9 cellular contexts compared by ENCODE assay signal in genomic region chr22:39350803-39351688, GRCh38. TPM values are rescaled to one million over a fixed set of nuclear protein-coding genes. Genes with fewer than 3 reads are reported as not detected.
A peak's percentile ranks its signal among the peaks of the same experiment; 100 is the strongest.
DNase-seq lines count a peak whose midpoint lies in the region; ATAC-seq, FAIRE-seq and TF ChIP-seq lines count a peak whose summit lies in the region.
"Had no signal": no experiment of that assay in that cellular context is flagged by ENCODE, and none has a peak within 500 bp of the region (broad histone marks: within the 10 kb centered on the region; RNA-seq: fewer than 3 reads in every experiment).

No MANE protein-coding gene starts in this region.

- DNase-seq in A549 (ENCODE audit: low read depth in 1 of 2, low spot score in 1 of 2) (no peak), colonic mucosa (no peak), natural killer cell (no peak), germinal center (ENCODE audit: low spot score) (no peak), NCI-H2196 (lab: John Stamatoyannopoulos, UW; ENCODE audit: unreplicated experiment) (no peak), small intestine (no peak)

- H3K9me3 Mint-ChIP-seq in natural killer cell: no peaks in the 10 kb centered on the region

- peaks cover 0 to 6% of the 10 kb centered on the region in 2 donors for H3K27me3 Mint-ChIP-seq in natural killer cell (ENCODE audit: low read depth in 2 of 2)

- no peaks in the 10 kb centered on the region for H3K36me3 ChIP-seq in colonic mucosa
- no peaks in the 10 kb centered on the region for H3K36me3 ChIP-seq in small intestine (ENCODE audit: control insufficient read depth in 2 of 2, insufficient read depth in 2 of 2, low read length in 2 of 2)

- H3K9me3 ChIP-seq in A549 (no peaks in the 10 kb centered on the region), colonic mucosa (no peaks in the 10 kb centered on the region), small intestine (ENCODE audit: control insufficient read depth, low read depth) (no peaks in the 10 kb centered on the region)

- ATAC-seq in A549 (no peak; a peak in 2 of 6 replicates), HG03432 (IDR thresholded peaks at IDR 0.05; ENCODE audit: unreplicated experiment) (peak; percentile 8), natural killer cell (no peak), GM19455 (IDR thresholded peaks at IDR 0.05; ENCODE audit: unreplicated experiment) (no peak)

- H3K4me2 ChIP-seq in A549: peak overlapping the region; percentile 85

- H3K4me3 Mint-ChIP-seq in natural killer cell: peak overlapping the region; percentile 80

- peaks cover 4% of the 10 kb centered on the region; the same call in 1 of the 3 replicates for H3K4me1 ChIP-seq in A549
- H3K4me1 ChIP-seq in colonic mucosa: no peaks in the 10 kb centered on the region
- H3K4me1 ChIP-seq in small intestine (ENCODE audit: control insufficient read depth in 2 of 2, insufficient read depth in 1 of 2, low read depth in 1 of 2, low read length in 1 of 2): no peaks in the 10 kb centered on the region

- peak overlapping the region; percentile 72; the same call in 2 of the 3 replicates for H3K4me3 ChIP-seq in A549
- peak overlapping the region; percentile 29 for H3K4me3 ChIP-seq in colonic mucosa
- no peak overlapping the region for H3K4me3 ChIP-seq in small intestine (ENCODE audit: low read depth in 1 of 2, low read length in 2 of 2)

- TF ChIP-seq EP300 in A549 (IDR thresholded peaks at IDR 0.05): no peak

- H3K9ac ChIP-seq in colonic mucosa (ENCODE audit: low read depth in 2 of 2, low read length in 2 of 2): peak overlapping the region in 1 of 2 donors; percentile 72

- no peak for TF ChIP-seq CTCF in A549 (IDR thresholded peaks at IDR 0.05)
- TF ChIP-seq CTCF in colonic mucosa (IDR thresholded peaks at IDR 0.05): no peak
- TF ChIP-seq CTCF in natural killer cell (IDR thresholded peaks at IDR 0.05): no peak

- H3K36me3 Mint-ChIP-seq in natural killer cell: no peaks in the 10 kb centered on the region

- no peak for TF ChIP-seq POLR2A in A549 (IDR thresholded peaks at IDR 0.05; ENCODE audit: low read length)

- peaks cover 17% of the 10 kb centered on the region for H3K27me3 ChIP-seq in colonic mucosa
- H3K27me3 ChIP-seq in small intestine (ENCODE audit: control insufficient read depth in 2 of 2, insufficient read depth in 2 of 2, low read length in 2 of 2): peaks cover 3 to 4% of the 10 kb centered on the region in 2 donors

- CTCF ChIA-PET in A549 (lab: Yijun Ruan, JAX): interaction anchor here (0.9 kb wide), 1 partner anchor 34 kb away, joined by 3 read pairs; no protein-coding TSS in a partner anchor

- POLR2A ChIA-PET in A549 (lab: Yijun Ruan, JAX): no interaction called here

- 82% methylated on average over 10 of the region's 13 CpGs for WGBS in A549 (ENCODE audit: missing lambda C conversion rate)
- 54 to 64% (median 57%) methylated on average over 13 of the region's 13 CpGs for WGBS in small intestine, 3 donors

- H3K27ac ChIP-seq in A549: peak overlapping the region in 1 of 2 experiments; percentile 98; a peak in 2 of 6 replicates
- no peak overlapping the region for H3K27ac ChIP-seq in colonic mucosa
- H3K27ac ChIP-seq in small intestine (ENCODE audit: low read depth in 1 of 2, low read length in 1 of 2): peak overlapping the region in 1 of 2 donors; percentile 22

- TF ChIP-seq RAD21 in A549 (conservative IDR thresholded peaks at IDR 0.05 in 1 of 2, IDR thresholded peaks at IDR 0.05 in 1 of 2): no peak

- peak overlapping the region; percentile 83 to 86 for H3K27ac Mint-ChIP-seq in natural killer cell

- intact Hi-C loops in colonic mucosa (cut with DNase I): no loop called here
- intact Hi-C loops in natural killer cell (cut with micrococcal nuclease): no loop called here

- FAIRE-seq in A549 (lab: Jason Lieb, UNC) (no peak), small intestine (lab: Jason Lieb, UNC) (no peak)
- FAIRE-seq: G401.6 had no signal

- peaks cover 14 to 30% of the 10 kb centered on the region in 2 donors for H3K4me1 Mint-ChIP-seq in natural killer cell

TF ChIP-seq in A549, 52 proteins besides CTCF, POLR2A, EP300 and RAD21:
- no peak for TF ChIP-seq ELK1 (IDR thresholded peaks at IDR 0.05; ENCODE audit: low read depth, low read length)
- no peak for TF ChIP-seq CEBPB (IDR thresholded peaks at IDR 0.05)

RNA-seq across cellular contexts. Expression of gene SYNGR1, which starts 1.3 kb away (rescaled TPM):
- polyA plus RNA-seq in A549 (2011; rRNA removed) (6.7 and 7.9 TPM in 2 replicates), A549 (2017; fragmentation: RNase III; extraction: RNeasy Plus Mini Kit Qiagen cat#74134 plus additional on column Dnase treatment) (10.9 to 14.5 TPM (median 11.7 TPM) in 3 replicates), small intestine (10 to 100 TPM in 1 of 3 donors, 1 to 10 TPM in 1, not detected in 1; 1.4 to 10.7 TPM)
- 27.4 and 39.6 TPM in 2 replicates for polyA plus RNA-seq in A549 (2012; cell fraction: cytosol; rRNA removed)
- 41.2 and 57.0 TPM in 2 replicates for polyA plus RNA-seq in A549 (2012; cell fraction: nucleus; rRNA removed)
- 2.6 and 5.5 TPM in 2 replicates for polyA minus RNA-seq in A549 (2011; rRNA and poly(A)+ RNA removed)
- total RNA-seq in colonic mucosa (1 to 10 TPM; 1.8 to 4.3 TPM), natural killer cell (10 to 100 TPM; 30.3 to 35.7 (median 31.3) TPM)

RNA-seq across cellular contexts. Expression of gene RPL3, which starts 31.6 kb away (rescaled TPM):
- 1,852 and 1,921 TPM in 2 replicates for polyA plus RNA-seq in A549 (2011; rRNA removed)
- 3,052 and 3,485 TPM in 2 replicates for polyA plus RNA-seq in A549 (2012; cell fraction: cytosol; rRNA removed)
- 1,995 and 2,105 TPM in 2 replicates for polyA plus RNA-seq in A549 (2012; cell fraction: nucleus; rRNA removed)
- polyA plus RNA-seq in A549 (2017; fragmentation: RNase III; extraction: RNeasy Plus Mini Kit Qiagen cat#74134 plus additional on column Dnase treatment): 1,908 to 2,151 TPM (median 1,965 TPM) in 3 replicates
- polyA minus RNA-seq in A549 (2011; rRNA and poly(A)+ RNA removed): 1,682 and 1,944 TPM in 2 replicates
- 1,000 to 10,000 TPM; 1,796 to 1,829 TPM for total RNA-seq in colonic mucosa
- total RNA-seq in natural killer cell: 1,000 to 10,000 TPM; 1,534 to 1,757 (median 1,614) TPM
- polyA plus RNA-seq in small intestine: 1,000 to 10,000 TPM; 1,757 to 4,298 (median 3,624) TPM

RNA-seq across cellular contexts. Expression of gene TAB1, which starts 48.5 kb away (rescaled TPM):
- polyA plus RNA-seq in A549 (2011; rRNA removed) (10.4 and 11.3 TPM in 2 replicates), A549 (2017; fragmentation: RNase III; extraction: RNeasy Plus Mini Kit Qiagen cat#74134 plus additional on column Dnase treatment) (8.7 to 10.5 TPM (median 9.9 TPM) in 3 replicates), small intestine (10 to 100 TPM; 11.1 to 17.1 (median 17.0) TPM)
- 16.4 and 20.1 TPM in 2 replicates for polyA plus RNA-seq in A549 (2012; cell fraction: cytosol; rRNA removed)
- 38.3 and 41.0 TPM in 2 replicates for polyA plus RNA-seq in A549 (2012; cell fraction: nucleus; rRNA removed)
- polyA minus RNA-seq in A549 (2011; rRNA and poly(A)+ RNA removed): 9.5 and 11.2 TPM in 2 replicates
- total RNA-seq in colonic mucosa (10 to 100 TPM; 16.1 to 31.3 TPM), natural killer cell (10 to 100 TPM; 24.3 to 30.4 (median 24.8) TPM)

Comparison
In these comparisons a context has a peak if more than half of its experiments do, and no peak if none do; other contexts are left out.
1. H3K4me3 ChIP-seq: peak in A549 (single experiment) and colonic mucosa (single experiment); none in small intestine (0 of 2).
2. RNA of gene SYNGR1, which starts 1.3 kb away (total RNA-seq): 30.3 to 35.7 TPM in natural killer cell; 1.8 to 4.3 TPM in colonic mucosa; every median in the first group is over 4 times any median in the second.